Comparison of ENCODE assay signal across 21 cellular contexts in genomic region chr14:105150368-105151111, GRCh38. TPM values are rescaled to one million over a fixed set of nuclear protein-coding genes. Genes with fewer than 3 reads are reported as not detected.
DNase-seq lines count a peak whose midpoint lies in the region; ATAC-seq, FAIRE-seq and TF ChIP-seq lines count a peak whose summit lies in the region.
"Had no signal": no experiment of that assay in that cellular context is flagged by ENCODE, and none has a peak within 500 bp of the region (broad histone marks: within the 10 kb centered on the region; RNA-seq: fewer than 3 reads in every experiment).

No MANE protein-coding gene starts in this region.

- no peak overlapping the region for H2AFZ ChIP-seq in H9 (ENCODE audit: low read length)

- ATAC-seq in pancreas = no peak
- ATAC-seq: HCT116 had no signal

- no peak overlapping the region for H3K23ac ChIP-seq in H9 (ENCODE audit: insufficient read length, low read depth, low read length)

- in situ Hi-C loops in GM13977 (cut with MboI; ENCODE audit: low pct_unique_long_range_greater_than_20kb, low sequenced_read_pairs, unreplicated experiment) = no loop called here

- H3K9me3 Mint-ChIP-seq in H9 = no peaks in the 10 kb centered on the region
- H3K9me3 Mint-ChIP-seq: CD4-positive, CD25-positive, alpha-beta regulatory T cell had no signal

- H3K9me3 ChIP-seq in BE2C (no peaks in the 10 kb centered on the region), left ventricle myocardium inferior (replicated peaks) (no peaks in the 10 kb centered on the region), pancreas (no peaks in the 10 kb centered on the region), H9 (ENCODE audit: control insufficient read depth, low read depth, low read length) (no peaks in the 10 kb centered on the region)
- H3K9me3 ChIP-seq: SK-N-SH had no signal

- H3K36me3 ChIP-seq in BE2C = no peaks in the 10 kb centered on the region
- no peaks in the 10 kb centered on the region for H3K36me3 ChIP-seq in H7 (replicated peaks; ENCODE audit: control insufficient read depth, insufficient read depth, low read length)
- H3K36me3 ChIP-seq in left ventricle myocardium inferior = peaks cover 62% of the 10 kb centered on the region
- H3K36me3 ChIP-seq in pancreas = no peaks in the 10 kb centered on the region

- H3K27me3 ChIP-seq in BE2C (no peaks in the 10 kb centered on the region), H7 (ENCODE audit: control insufficient read depth, insufficient read depth, low read length) (no peaks in the 10 kb centered on the region), left ventricle myocardium inferior (ENCODE audit: low read depth) (no peaks in the 10 kb centered on the region), pancreas (no peaks in the 10 kb centered on the region), H9 (ENCODE audit: insufficient read depth, low read length) (no peaks in the 10 kb centered on the region)

- H4K8ac ChIP-seq in H9 (replicated peaks; ENCODE audit: insufficient read length, low read depth, low read length) = no peak overlapping the region

- no peaks in the 10 kb centered on the region for H3K79me1 ChIP-seq in H9 (ENCODE audit: insufficient read depth, low read depth, low read length, poor library complexity, severe bottlenecking)

- H3K14ac ChIP-seq in H9 (ENCODE audit: insufficient read depth, low read length) = no peak overlapping the region

- H4K5ac ChIP-seq in H9 (ENCODE audit: insufficient read length, low read depth, low read length) = no peak overlapping the region

- no peaks in the 10 kb centered on the region for H3K79me2 ChIP-seq in H9 (ENCODE audit: insufficient read depth, low read length)

- TF ChIP-seq CTCF in BE2C (IDR thresholded peaks at IDR 0.05; ENCODE audit: low read depth, low read length) (no peak), left ventricle myocardium inferior (IDR thresholded peaks at IDR 0.05; ENCODE audit: borderline replicate concordance) (no peak), pancreas (IDR thresholded peaks at IDR 0.05) (no peak), GM13977 (IDR thresholded peaks at IDR 0.05; ENCODE audit: extremely low read depth, insufficient read depth, missing control alignments) (no peak), H9 (conservative IDR thresholded peaks at IDR 0.05) (no peak)

- H3K9ac ChIP-seq in H9 (ENCODE audit: extremely low read depth, insufficient read length, low read length) = no peak overlapping the region
- H3K9ac ChIP-seq: KMS-11, SK-N-SH had no signal

- H2BK5ac ChIP-seq in H9 (ENCODE audit: insufficient read length, low read length) = no peak overlapping the region

- 90 to 94% methylated on average over 30 to 36 of the region's 36 CpGs for WGBS in pancreas, 2 donors
- WGBS in H9 (ENCODE audit: extremely low coverage, insufficient read length, low lambda C conversion rate) = no CpG with 5 or more reads among the region's 36 CpGs

- H2AK5ac ChIP-seq in H9 (ENCODE audit: insufficient read length, low read length) = no peak overlapping the region

- no peak overlapping the region for H3K56ac ChIP-seq in H9 (ENCODE audit: insufficient read length, low read depth, low read length)

- H3K27me3 Mint-ChIP-seq in H9 (ENCODE audit: low read depth) = no peaks in the 10 kb centered on the region
- H3K27me3 Mint-ChIP-seq: CD4-positive, CD25-positive, alpha-beta regulatory T cell had no signal

- H4K91ac ChIP-seq in H9 (ENCODE audit: insufficient read length, low read depth, low read length) = no peak overlapping the region

- no peak overlapping the region for H3K4me2 ChIP-seq in H9 (ENCODE audit: insufficient read depth, insufficient read length, low read length)
- H3K4me2 ChIP-seq: KMS-11, SK-N-SH had no signal

- no peak overlapping the region for H2BK12ac ChIP-seq in H9 (ENCODE audit: insufficient read length, low read depth, low read length)

- no peak overlapping the region for H3K18ac ChIP-seq in H9 (ENCODE audit: insufficient read length, low read depth, low read length)

- no peak for FAIRE-seq in pancreas (lab: Jason Lieb, UNC)
- FAIRE-seq: RCC 7860 had no signal

- DNase-seq in BE2C = peak; percentile 12
- peak; percentile 73 for DNase-seq in H7
- DNase-seq in left ventricle myocardium inferior = peak; percentile 12
- peak in 4 of 6 donors; percentile 2 to 80 (median 38) for DNase-seq in pancreas
- no peak for DNase-seq in GM13977 (ENCODE audit: low spot score)
- DNase-seq in H9 = no peak
- no peak for DNase-seq in NCI-H748 treated with DMSO at 0.1 percent for 48 hours (lab: John Stamatoyannopoulos, UW)
- DNase-seq: AML-193; CD4-positive, CD25-positive, alpha-beta regulatory T cell; COR-L47; DMS 273 treated with DMSO at 0.1 percent for 48 hours; DND-41; MV-4-11; NCI-H1694 treated with DMSO at 0.1 percent for 48 hours; NCI-H510A; NCI-H774; SHP77 treated with DMSO at 0.1 percent for 48 hours; SK-N-SH had no signal

- H3K36me3 Mint-ChIP-seq in H9 (ENCODE audit: insufficient read depth in 1 of 3, low read depth in 3 of 3) = no peaks in the 10 kb centered on the region
- H3K36me3 Mint-ChIP-seq: CD4-positive, CD25-positive, alpha-beta regulatory T cell had no signal

- peaks cover 0 to 6% of the 10 kb centered on the region in 2 experiments; a peak in 1 of 4 replicates for H3K4me1 Mint-ChIP-seq in H9
- H3K4me1 Mint-ChIP-seq: CD4-positive, CD25-positive, alpha-beta regulatory T cell had no signal

- H3K23me2 ChIP-seq in H9 (ENCODE audit: insufficient read length, low read depth, low read length, poor library complexity, severe bottlenecking) = no peaks in the 10 kb centered on the region

- H3K27ac ChIP-seq in left ventricle myocardium inferior (replicated peaks) (no peak overlapping the region), pancreas (no peak overlapping the region), H9 (ENCODE audit: insufficient read length, low read depth, low read length) (no peak overlapping the region)
- H3K27ac ChIP-seq: KMS-11 had no signal

- intact Hi-C loops in left ventricle myocardium inferior (cut with micrococcal nuclease) (no loop called here), pancreas (cut with DNase I) (no loop called here)

- no peak overlapping the region for H3K4me3 ChIP-seq in BE2C (ENCODE audit: low read depth, low read length)
- H3K4me3 ChIP-seq in H7 (ENCODE audit: insufficient read depth, low read depth, low read length) = no peak overlapping the region
- H3K4me3 ChIP-seq in left ventricle myocardium inferior = no peak overlapping the region
- H3K4me3 ChIP-seq in pancreas = no peak overlapping the region

- no peak overlapping the region for H3K27ac Mint-ChIP-seq in H9
- H3K27ac Mint-ChIP-seq: CD4-positive, CD25-positive, alpha-beta regulatory T cell had no signal

- no peak overlapping the region for H3T11ph ChIP-seq in H9 (ENCODE audit: low read length)

- H3K4me3 Mint-ChIP-seq in H9 = no peak overlapping the region
- H3K4me3 Mint-ChIP-seq: CD4-positive, CD25-positive, alpha-beta regulatory T cell had no signal

- no peak overlapping the region for H2BK20ac ChIP-seq in H9 (ENCODE audit: low read depth, low read length, poor library complexity, severe bottlenecking)

- H4K20me1 ChIP-seq in H9 (ENCODE audit: control insufficient read depth, insufficient read depth, insufficient read length) = no peaks in the 10 kb centered on the region

- no peak overlapping the region for H3K4ac ChIP-seq in H9 (ENCODE audit: low read depth, low read length)

- H2BK15ac ChIP-seq in H9 (ENCODE audit: low read depth, low read length) = no peak overlapping the region

- H3K4me1 ChIP-seq in BE2C = no peaks in the 10 kb centered on the region
- peaks cover 39% of the 10 kb centered on the region for H3K4me1 ChIP-seq in left ventricle myocardium inferior
- H3K4me1 ChIP-seq in pancreas = no peaks in the 10 kb centered on the region
- H3K4me1 ChIP-seq in H9 (ENCODE audit: insufficient read depth, low read length) = no peaks in the 10 kb centered on the region

- H2BK120ac ChIP-seq in H9 (ENCODE audit: low read depth, low read length, poor library complexity, severe bottlenecking) = no peak overlapping the region

RNA-seq across cellular contexts. Expression of gene JAG2, which starts 18.0 kb away (rescaled TPM):
- 15.9 TPM for polyA plus RNA-seq in BE2C (2012; ENCODE audit: insufficient read depth, insufficient read length, low read depth)
- 13.0 and 17.9 TPM in 2 replicates for total RNA-seq in H7 (2014; rRNA removed; shearing (Covaris generic))
- total RNA-seq in left ventricle myocardium inferior = 26.1 TPM
- total RNA-seq in pancreas = 10 to 100 TPM in 4 of 6 donors, 1 to 10 TPM in 2; 9.9 to 16.8 (median 10.7) TPM
- polyA plus RNA-seq in pancreas = 10 to 100 TPM; 25.3 to 38.3 TPM
- total RNA-seq in H9 (2021) = 11.3 and 11.4 TPM in 2 replicates

RNA-seq across cellular contexts. Expression of gene NUDT14, which starts 30.6 kb away (rescaled TPM):
- polyA plus RNA-seq in BE2C (2012; ENCODE audit: insufficient read depth, insufficient read length, low read depth) = 7.4 TPM
- total RNA-seq in H7 (2014; rRNA removed; shearing (Covaris generic)) = 30.4 and 33.6 TPM in 2 replicates
- total RNA-seq in left ventricle myocardium inferior (22.9 TPM), pancreas (10 to 100 TPM; 24.7 to 36.6 (median 30.4) TPM), H9 (2021) (39.0 and 41.1 TPM in 2 replicates)
- 10 to 100 TPM; 47.8 to 64.9 TPM for polyA plus RNA-seq in pancreas

Comparison
In these comparisons a context has a peak if more than half of its experiments do, and no peak if none do; other contexts are left out.
1. DNase-seq: peak in BE2C (single experiment), H7 (single experiment), left ventricle myocardium inferior (single experiment) and pancreas (4 of 6); none in GM13977 (single experiment), H9 (single experiment) and NCI-H748 treated with DMSO at 0.1 percent for 48 hours (single experiment).